20 cellular contexts compared by ENCODE assay signal in genomic region chr15:39448409-39448808, GRCh38.
"Had no signal": no experiment of that assay in that cellular context is flagged by ENCODE, and none has a peak within 500 bp of the region (broad histone marks: within the 10 kb centered on the region; RNA-seq: fewer than 3 reads in every experiment).

No MANE protein-coding gene starts in this region.

- ATAC-seq: activated CD4-positive, CD25-positive, alpha-beta regulatory T cell treated with anti-CD3 and anti-CD28 coated beads, Interleukin-2, amount 50 U/mL, for 24 hours; activated naive CD4-positive, alpha-beta T cell treated with anti-CD3 and anti-CD28 coated beads, Interleukin-2, amount 50 U/mL, for 72 hours; esophagus mucosa; gastroesophageal sphincter; heart left ventricle; left ventricle myocardium superior; right cardiac atrium; stimulated activated naive CD8-positive, alpha-beta T cell treated with anti-CD3 and anti-CD28 coated beads, Interleukin-15, Interleukin-2, amounts not matched to agents 100 U/mL and 50 U/mL, for 24 hours had no signal

- H3K27ac ChIP-seq: adrenal gland, gastroesophageal sphincter, heart left ventricle, skin epidermis, tibial artery had no signal

- H3K4me3 ChIP-seq: adrenal gland, gastroesophageal sphincter, heart left ventricle, prostate gland, skin epidermis, tibial artery had no signal

- H3K9me3 ChIP-seq: adrenal gland, gastroesophageal sphincter, heart left ventricle, prostate gland, tibial artery had no signal

- H3K36me3 ChIP-seq: adrenal gland, gastroesophageal sphincter, heart left ventricle, prostate gland, tibial artery had no signal

- H3K27me3 ChIP-seq: adrenal gland, gastroesophageal sphincter, heart left ventricle, tibial artery had no signal

- DNase-seq: activated CD4-positive, alpha-beta T cell treated with anti-CD3 and anti-CD28 coated beads, Interleukin-2, amount 10 ng/mL, durations not matched to agents 7 days and 5 days; activated CD8-positive, alpha-beta memory T cell treated with anti-CD3 and anti-CD28 coated beads, Interleukin-2, amount 50 U/mL, for 4 hours; activated effector memory CD4-positive, alpha-beta T cell treated with anti-CD3 and anti-CD28 coated beads, Interleukin-2, amount 50 U/mL, for 16 hours; activated T-cell treated with anti-CD3 and anti-CD28 coated beads, Interleukin-2, amount 50 U/mL, for 48 hours; adrenal gland; effector CD8-positive, alpha-beta T cell; heart left ventricle; kidney; left ventricle myocardium superior; right cardiac atrium; stimulated activated naive CD8-positive, alpha-beta T cell treated with anti-CD3 and anti-CD28 coated beads, Interleukin-15, Interleukin-2, amounts not matched to agents 100 U/mL and 50 U/mL, for 24 hours; substantia nigra; T-helper 9 cell; tibial artery had no signal

- FAIRE-seq: kidney had no signal
